22 cellular contexts compared by ENCODE assay signal in genomic region chr2:43341959-43342757, GRCh38.
DNase-seq lines count a peak whose midpoint lies in the region; ATAC-seq and TF ChIP-seq lines count a peak whose summit lies in the region.
"Had no signal": no experiment of that assay in that cellular context is flagged by ENCODE, and none has a peak within 500 bp of the region (broad histone marks: within the 10 kb centered on the region; RNA-seq: fewer than 3 reads in every experiment).

No MANE protein-coding gene starts in this region.

- 94% methylated on average over 11 of the region's 13 CpGs for WGBS in mammary epithelial cell (ENCODE audit: low coverage, missing lambda C conversion rate)
- 89% methylated on average over 13 of the region's 13 CpGs for WGBS in esophagus muscularis mucosa

- TF ChIP-seq CTCF in MCF 10A (IDR thresholded peaks at IDR 0.05; ENCODE audit: unreplicated experiment) (no peak), mammary epithelial cell (conservative IDR thresholded peaks at IDR 0.05 in 1 of 2, IDR thresholded peaks at IDR 0.05 in 1 of 2; ENCODE audit: extremely low read depth in 1 of 2, insufficient read depth in 1 of 2, low read depth in 1 of 2, low read length in 2 of 2) (no peak), esophagus muscularis mucosa (IDR thresholded peaks at IDR 0.05) (no peak), osteocyte (IDR thresholded peaks at IDR 0.05) (no peak), upper lobe of right lung (IDR thresholded peaks at IDR 0.05) (no peak)

- H3K36me3 Mint-ChIP-seq in MCF 10A (ENCODE audit: insufficient read depth, unreplicated experiment) (peaks cover 22% of the 10 kb centered on the region), osteocyte (ENCODE audit: unreplicated experiment) (peaks cover 3% of the 10 kb centered on the region)
- peaks cover 30 to 57% of the 10 kb centered on the region in 2 donors for H3K36me3 Mint-ChIP-seq in stimulated activated naive B cell treated with anti-CD40 and anti-IgM and Interleukin-4, amounts not matched to agents 10 μg/mL and 1 μg/mL and 100 μg/mL, for 72 hours

- CTCF ChIA-PET in MCF 10A (lab: Yijun Ruan, JAX) (interaction anchor here (0.6 to 1.4 kb wide), 4 partner anchors 27 to 367 kb away, joined by 3 to 4 read pairs (median 4); no protein-coding TSS in a partner anchor), mammary epithelial cell (lab: Charles Lee; ENCODE audit: low non-redundant PET) (no interaction called here)

- no peak overlapping the region for H2AFZ ChIP-seq in mammary epithelial cell (ENCODE audit: low read depth, low read length)

- no peaks in the 10 kb centered on the region for H3K79me2 ChIP-seq in mammary epithelial cell (ENCODE audit: insufficient read depth, low read length)

- no peak overlapping the region for H3K4me2 ChIP-seq in mammary epithelial cell (ENCODE audit: insufficient read depth, low read depth, low read length)

- H4K20me1 ChIP-seq in mammary epithelial cell (ENCODE audit: insufficient read depth, low read length), result no peaks in the 10 kb centered on the region

- ATAC-seq in upper lobe of right lung, result peak; percentile 53
- ATAC-seq in stimulated activated naive B cell treated with anti-CD40 and anti-IgM and Interleukin-4, amounts not matched to agents 10 μg/mL and 1 μg/mL and 100 μg/mL, for 72 hours (replicated peaks), result no peak
- no peak for ATAC-seq in GM21619 (IDR thresholded peaks at IDR 0.05; ENCODE audit: unreplicated experiment)

- H3K4me3 ChIP-seq in mammary epithelial cell (replicated peaks in 1 of 3; ENCODE audit: insufficient read depth in 1 of 3, low read depth in 2 of 3, low read length in 3 of 3) (no peak overlapping the region), esophagus muscularis mucosa (no peak overlapping the region), upper lobe of right lung (no peak overlapping the region)
- H3K4me3 ChIP-seq: Peyer's patch, tibial nerve had no signal

- no peaks in the 10 kb centered on the region for H3K27me3 Mint-ChIP-seq in MCF 10A (ENCODE audit: insufficient read depth, unreplicated experiment)
- no peaks in the 10 kb centered on the region for H3K27me3 Mint-ChIP-seq in osteocyte (ENCODE audit: unreplicated experiment)
- no peaks in the 10 kb centered on the region for H3K27me3 Mint-ChIP-seq in stimulated activated naive B cell treated with anti-CD40 and anti-IgM and Interleukin-4, amounts not matched to agents 10 μg/mL and 1 μg/mL and 100 μg/mL, for 72 hours
- H3K27me3 Mint-ChIP-seq: activated B cell treated with CpG ODN at 0.5 μM for 24 hours; activated CD4-positive, alpha-beta memory T cell treated with anti-CD3 and anti-CD28 coated beads, Interleukin-2, amount 10 ng/mL, durations not matched to agents 7 days and 5 days; B cell had no signal

- no peak overlapping the region for H3K9ac ChIP-seq in mammary epithelial cell (ENCODE audit: insufficient read depth, low read length)

- in situ Hi-C loops in mammary epithelial cell (cut with MboI; ENCODE audit: low sequenced_read_pairs in 2 of 2), result no loop called here

- H3K36me3 ChIP-seq in mammary epithelial cell (ENCODE audit: insufficient read depth, low read length) (no peaks in the 10 kb centered on the region), esophagus muscularis mucosa (no peaks in the 10 kb centered on the region), upper lobe of right lung (no peaks in the 10 kb centered on the region)
- H3K36me3 ChIP-seq: Peyer's patch had no signal

- DNase-seq in MCF 10A (ENCODE audit: unreplicated experiment) (peak; percentile 6), mammary epithelial cell (no peak), esophagus muscularis mucosa (ENCODE audit: extremely low spot score) (no peak), osteocyte (ENCODE audit: extremely low spot score, unreplicated experiment) (no peak), upper lobe of right lung (no peak), NOMO-1 (lab: John Stamatoyannopoulos, UW; ENCODE audit: unreplicated experiment in 2 of 2) (no peak)
- no peak for DNase-seq in stimulated activated naive B cell treated with anti-CD40 and anti-IgM and Interleukin-4, amounts not matched to agents 10 μg/mL and 1 μg/mL and 100 μg/mL, for 72 hours
- DNase-seq: activated B cell treated with CpG ODN at 0.5 μM for 24 hours; activated CD4-positive, alpha-beta memory T cell treated with anti-CD3 and anti-CD28 coated beads, Interleukin-2, amount 10 ng/mL, durations not matched to agents 7 days and 5 days; activated gamma-delta T cell treated with Interleukin-2 at 50 U/mL for 16 hours; activated T-cell treated with anti-CD3 and anti-CD28 coated beads for 4 hours; Caco-2; central memory CD4-positive, alpha-beta T cell; erythroblast; H7; NCI-H187; NCI-H446 treated with DMSO at 0.1 percent for 48 hours; Peyer's patch; T1000 had no signal

- no TSS peak for BruUV-seq in MCF 10A (replicated peaks; lab: Mats Ljungman, UMichigan)
- no TSS peak for BruUV-seq in mammary epithelial cell (replicated peaks; lab: Mats Ljungman, UMichigan)

- H3K27ac Mint-ChIP-seq in MCF 10A (ENCODE audit: low read depth, unreplicated experiment) (peak overlapping the region; percentile 23), osteocyte (ENCODE audit: unreplicated experiment) (peak overlapping the region; percentile 92)
- no peak overlapping the region for H3K27ac Mint-ChIP-seq in stimulated activated naive B cell treated with anti-CD40 and anti-IgM and Interleukin-4, amounts not matched to agents 10 μg/mL and 1 μg/mL and 100 μg/mL, for 72 hours
- H3K27ac Mint-ChIP-seq: activated B cell treated with CpG ODN at 0.5 μM for 24 hours; activated CD4-positive, alpha-beta memory T cell treated with anti-CD3 and anti-CD28 coated beads, Interleukin-2, amount 10 ng/mL, durations not matched to agents 7 days and 5 days; B cell had no signal

- intact Hi-C loops in MCF 10A (cut with micrococcal nuclease), result no loop called here
- intact Hi-C loops in mammary epithelial cell (cut with micrococcal nuclease), result no loop called here
- intact Hi-C loops in esophagus muscularis mucosa (cut with DNase I), result no loop called here
- intact Hi-C loops in upper lobe of right lung (cut with DNase I), result no loop called here

- dilution Hi-C loops in mammary epithelial cell (cut with HindIII; ENCODE audit: low sequenced_read_pairs), result no loop called here

- H3K4me3 Mint-ChIP-seq in MCF 10A (ENCODE audit: unreplicated experiment) (no peak overlapping the region), osteocyte (ENCODE audit: unreplicated experiment) (no peak overlapping the region)
- H3K4me3 Mint-ChIP-seq in stimulated activated naive B cell treated with anti-CD40 and anti-IgM and Interleukin-4, amounts not matched to agents 10 μg/mL and 1 μg/mL and 100 μg/mL, for 72 hours, result no peak overlapping the region
- H3K4me3 Mint-ChIP-seq: activated B cell treated with CpG ODN at 0.5 μM for 24 hours; activated CD4-positive, alpha-beta memory T cell treated with anti-CD3 and anti-CD28 coated beads, Interleukin-2, amount 10 ng/mL, durations not matched to agents 7 days and 5 days; B cell had no signal

- H3K9me3 ChIP-seq in mammary epithelial cell (replicated peaks; ENCODE audit: insufficient read depth, low read length) (no peaks in the 10 kb centered on the region), esophagus muscularis mucosa (no peaks in the 10 kb centered on the region), upper lobe of right lung (no peaks in the 10 kb centered on the region)
- H3K9me3 ChIP-seq: Caco-2, Peyer's patch, tibial nerve had no signal

- no peaks in the 10 kb centered on the region for H3K9me3 Mint-ChIP-seq in MCF 10A (ENCODE audit: unreplicated experiment)
- H3K9me3 Mint-ChIP-seq in osteocyte (ENCODE audit: unreplicated experiment), result no peaks in the 10 kb centered on the region
- H3K9me3 Mint-ChIP-seq in stimulated activated naive B cell treated with anti-CD40 and anti-IgM and Interleukin-4, amounts not matched to agents 10 μg/mL and 1 μg/mL and 100 μg/mL, for 72 hours, result no peaks in the 10 kb centered on the region
- H3K9me3 Mint-ChIP-seq: activated B cell treated with CpG ODN at 0.5 μM for 24 hours; activated CD4-positive, alpha-beta memory T cell treated with anti-CD3 and anti-CD28 coated beads, Interleukin-2, amount 10 ng/mL, durations not matched to agents 7 days and 5 days had no signal

- H3K27me3 ChIP-seq in mammary epithelial cell (ENCODE audit: insufficient read depth, low read length) (no peaks in the 10 kb centered on the region), esophagus muscularis mucosa (no peaks in the 10 kb centered on the region), upper lobe of right lung (no peaks in the 10 kb centered on the region)
- H3K27me3 ChIP-seq: Peyer's patch, tibial nerve had no signal

- H3K4me1 Mint-ChIP-seq in MCF 10A (ENCODE audit: insufficient read depth, unreplicated experiment) (peaks cover 28% of the 10 kb centered on the region), osteocyte (ENCODE audit: unreplicated experiment) (peaks cover 85% of the 10 kb centered on the region)
- peaks cover 0 to 7% of the 10 kb centered on the region in 2 donors for H3K4me1 Mint-ChIP-seq in stimulated activated naive B cell treated with anti-CD40 and anti-IgM and Interleukin-4, amounts not matched to agents 10 μg/mL and 1 μg/mL and 100 μg/mL, for 72 hours
- H3K4me1 Mint-ChIP-seq: activated B cell treated with CpG ODN at 0.5 μM for 24 hours, B cell had no signal

- POLR2A ChIA-PET in MCF 10A (lab: Yijun Ruan, JAX), result interaction anchor here (1.0 to 1.1 kb wide), 4 partner anchors 9 to 78 kb away, joined by 3 to 5 read pairs (median 3); no protein-coding TSS in a partner anchor

- TF ChIP-seq EP300 in esophagus muscularis mucosa (IDR thresholded peaks at IDR 0.05), result no peak

- H3K4me1 ChIP-seq in mammary epithelial cell (ENCODE audit: insufficient read depth, low read length) (peaks cover 20% of the 10 kb centered on the region), esophagus muscularis mucosa (peaks cover 65 to 87% (median 84%) of the 10 kb centered on the region in 4 donors), upper lobe of right lung (peaks cover 33% of the 10 kb centered on the region)

- no peak for TF ChIP-seq POLR2A in esophagus muscularis mucosa (IDR thresholded peaks at IDR 0.05; ENCODE audit: low read depth)

- H3K27ac ChIP-seq in mammary epithelial cell (ENCODE audit: insufficient read depth, low read depth, low read length) (no peak overlapping the region), esophagus muscularis mucosa (replicated peaks in 1 of 4) (peak overlapping the region; percentile 83 to 88 (median 86)), upper lobe of right lung (no peak overlapping the region)

Comparison
In these comparisons a context has a peak if more than half of its experiments do, and no peak if none do; other contexts are left out.
1. H3K27ac ChIP-seq: peak in esophagus muscularis mucosa (4 of 4); none in mammary epithelial cell (single experiment) and upper lobe of right lung (single experiment).